Comparison of ENCODE assay signal across 8 cellular contexts in the genomic region with DNA sequence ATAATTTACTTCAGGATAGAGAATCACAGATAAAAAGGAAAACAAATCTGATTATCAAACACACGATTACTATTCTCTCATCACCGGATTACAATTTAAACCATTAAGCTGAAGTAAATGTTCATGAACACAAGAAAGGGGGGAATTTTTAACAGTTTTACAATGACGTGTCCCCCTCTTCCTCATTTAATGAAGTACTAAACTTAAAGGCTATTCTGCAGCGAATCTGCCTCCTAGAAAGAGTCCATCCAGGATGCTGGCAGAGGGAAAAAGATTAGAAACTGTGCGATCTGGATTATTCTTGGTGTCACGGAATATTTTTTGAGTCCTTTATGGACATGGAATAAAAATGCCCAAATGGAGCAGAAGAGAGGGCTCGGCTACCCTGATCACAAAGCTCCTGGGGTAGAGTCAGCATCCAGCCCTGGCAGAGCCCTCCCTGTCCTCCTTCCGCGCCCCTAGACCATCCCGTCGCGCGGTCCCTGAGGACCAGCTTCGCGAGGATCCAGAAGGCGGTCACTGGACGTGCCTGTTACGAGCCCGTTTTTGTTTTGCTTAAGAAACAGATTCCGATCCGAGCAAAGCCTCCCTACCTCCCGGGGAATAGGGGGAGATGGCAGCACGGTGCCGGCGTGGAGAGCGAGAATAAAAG. TPM values are rescaled to one million over a fixed set of nuclear protein-coding genes. Genes with fewer than 3 reads are reported as not detected.
DNase-seq lines count a peak whose midpoint lies in the region; ATAC-seq and TF ChIP-seq lines count a peak whose summit lies in the region.

No MANE protein-coding gene starts in this region.

- H3K36me3 ChIP-seq in HUES48 (ENCODE audit: control insufficient read depth, insufficient read depth, low read length) (no peaks in the 10 kb centered on the region), right atrium auricular region (no peaks in the 10 kb centered on the region), gastrocnemius medialis (no peaks in the 10 kb centered on the region)

- peak overlapping the region; percentile 75 for H3K4me3 Mint-ChIP-seq in activated CD8-positive, alpha-beta memory T cell treated with anti-CD3 and anti-CD28 coated beads, Interleukin-2, amount 10 ng/mL, durations not matched to agents 7 days and 5 days

- peaks cover 27% of the 10 kb centered on the region for H3K27me3 Mint-ChIP-seq in activated CD8-positive, alpha-beta memory T cell treated with anti-CD3 and anti-CD28 coated beads, Interleukin-2, amount 10 ng/mL, durations not matched to agents 7 days and 5 days

- peaks cover 36% of the 10 kb centered on the region for H3K4me1 ChIP-seq in HUES48 (ENCODE audit: control insufficient read depth, insufficient read depth, low read length)
- H3K4me1 ChIP-seq in right atrium auricular region = peaks cover 0 to 30% of the 10 kb centered on the region in 2 donors
- peaks cover 28 to 51% of the 10 kb centered on the region in 2 donors for H3K4me1 ChIP-seq in gastrocnemius medialis

- H3K36me3 Mint-ChIP-seq in activated CD8-positive, alpha-beta memory T cell treated with anti-CD3 and anti-CD28 coated beads, Interleukin-2, amount 10 ng/mL, durations not matched to agents 7 days and 5 days = no peaks in the 10 kb centered on the region

- H3K27ac ChIP-seq in HUES48 (ENCODE audit: low read depth, low read length) (peak overlapping the region; percentile 97), right atrium auricular region (peak overlapping the region; percentile 100), gastrocnemius medialis (peak overlapping the region; percentile 98 to 100 (median 100))

- peak overlapping the region; percentile 86 for H3K9ac ChIP-seq in HUES48 (ENCODE audit: low read depth, low read length)

- H3K4me1 Mint-ChIP-seq in activated CD8-positive, alpha-beta memory T cell treated with anti-CD3 and anti-CD28 coated beads, Interleukin-2, amount 10 ng/mL, durations not matched to agents 7 days and 5 days = peaks cover 26% of the 10 kb centered on the region

- CTCF ChIA-PET in activated CD8-positive, alpha-beta memory T cell treated with anti-CD3 and anti-CD28 coated beads, Interleukin-2, amount 10 ng/mL, durations not matched to agents 7 days and 5 days (lab: Charles Lee) = interaction anchor here (0.7 to 3.6 kb wide), 5 partner anchors 76 to 120 kb away, joined by 3 to 18 read pairs (median 3); no protein-coding TSS in a partner anchor

- in situ Hi-C loops in gastrocnemius medialis (cut with MboI; ENCODE audit: low sequenced_read_pairs in 4 of 4) = no loop called here

- intact Hi-C loops in gastrocnemius medialis (cut with DNase I; ENCODE audit: low total_unique reads) = loop anchor here (2.0 to 5.0 kb wide), 5 partner anchors 77 to 977 kb away; partner anchors contain the start of genes MAML3, NAA15, RAB33B and SETD7

- TF ChIP-seq CTCF in right atrium auricular region (IDR thresholded peaks at IDR 0.05) (no peak), gastrocnemius medialis (IDR thresholded peaks at IDR 0.05 in 4 of 5, conservative IDR thresholded peaks at IDR 0.05 in 1 of 5) (no peak)

- H3K27me3 ChIP-seq in HUES48 (ENCODE audit: control insufficient read depth, insufficient read depth, low read length) = peaks cover 14% of the 10 kb centered on the region
- no peaks in the 10 kb centered on the region for H3K27me3 ChIP-seq in right atrium auricular region
- H3K27me3 ChIP-seq in gastrocnemius medialis = no peaks in the 10 kb centered on the region

- DNase-seq in COLO668 (lab: John Stamatoyannopoulos, UW; ENCODE audit: unreplicated experiment) (peak; percentile 66), right atrium auricular region (ENCODE audit: low spot score) (no peak), gastrocnemius medialis (no peak), occipital lobe (lab: John Stamatoyannopoulos, UW) (no peak)
- no peak for DNase-seq in activated CD8-positive, alpha-beta memory T cell treated with anti-CD3 and anti-CD28 coated beads, Interleukin-2, amount 10 ng/mL, durations not matched to agents 7 days and 5 days

- H3K27ac Mint-ChIP-seq in activated CD8-positive, alpha-beta memory T cell treated with anti-CD3 and anti-CD28 coated beads, Interleukin-2, amount 10 ng/mL, durations not matched to agents 7 days and 5 days = peak overlapping the region; percentile 30

- H3K4me3 ChIP-seq in HUES48 (ENCODE audit: low read depth, low read length) (peak overlapping the region; percentile 99), right atrium auricular region (peak overlapping the region; percentile 89 to 97), gastrocnemius medialis (peak overlapping the region; percentile 81 to 96 (median 88))

- no peak for ATAC-seq in activated CD8-positive, alpha-beta memory T cell treated with anti-CD3 and anti-CD28 coated beads, Interleukin-2, amount 10 ng/mL, durations not matched to agents 7 days and 5 days
- ATAC-seq in gastrocnemius medialis (peak; percentile 2 to 13), HG02642 (IDR thresholded peaks at IDR 0.05; ENCODE audit: poor library complexity, unreplicated experiment) (no peak), HG02759 (IDR thresholded peaks at IDR 0.05; ENCODE audit: unreplicated experiment) (no peak)

- no peak for TF ChIP-seq POLR2A in gastrocnemius medialis (IDR thresholded peaks at IDR 0.05)

- H3K9me3 ChIP-seq in HUES48 (ENCODE audit: control insufficient read depth, insufficient read depth, low read length) (no peaks in the 10 kb centered on the region), right atrium auricular region (no peaks in the 10 kb centered on the region), gastrocnemius medialis (no peaks in the 10 kb centered on the region)

- no peaks in the 10 kb centered on the region for H3K9me3 Mint-ChIP-seq in activated CD8-positive, alpha-beta memory T cell treated with anti-CD3 and anti-CD28 coated beads, Interleukin-2, amount 10 ng/mL, durations not matched to agents 7 days and 5 days (ENCODE audit: low read depth)

RNA-seq across cellular contexts. Expression of gene ELF2, which starts 1.2 kb away (rescaled TPM):
- 10 to 100 TPM; 27.3 to 39.8 TPM for total RNA-seq in activated CD8-positive, alpha-beta memory T cell treated with anti-CD3 and anti-CD28 coated beads, Interleukin-2, amount 10 ng/mL, durations not matched to agents 7 days and 5 days
- 10 to 100 TPM; 32.2 to 32.3 TPM for total RNA-seq in right atrium auricular region
- total RNA-seq in gastrocnemius medialis = 10 to 100 TPM; 22.1 to 41.4 (median 29.7) TPM
- 152 TPM for total RNA-seq in occipital lobe

Comparison
In these comparisons a context has a peak if more than half of its experiments do, and no peak if none do; other contexts are left out.
1. ATAC-seq: peak in gastrocnemius medialis (2 of 2); none in activated CD8-positive, alpha-beta memory T cell treated with anti-CD3 and anti-CD28 coated beads, Interleukin-2, amount 10 ng/mL, durations not matched to agents 7 days and 5 days (single experiment), HG02642 (single experiment) and HG02759 (single experiment).
2. Peak in every context shown above with its lines, with median percentiles within 50 percentile points of each other: H3K27ac ChIP-seq and H3K4me3 ChIP-seq.